8 cellular contexts compared by ENCODE assay signal in genomic region chr2:11465485-11466306, GRCh38. TPM values are rescaled to one million over a fixed set of nuclear protein-coding genes. Genes with fewer than 3 reads are reported as not detected.
DNase-seq lines count a peak whose midpoint lies in the region; ATAC-seq and TF ChIP-seq lines count a peak whose summit lies in the region.

Gene E2F6 (minus strand): TSS chr2:11466161. CDS start chr2:11465879, 282 bp downstream.

- no peaks in the 10 kb centered on the region for H3K9me2 ChIP-seq in DOHH2 (replicated peaks; ENCODE audit: control insufficient read depth, low read length)

- no peaks in the 10 kb centered on the region for H3F3A ChIP-seq in DOHH2 (ENCODE audit: control insufficient read depth, insufficient read depth)

- H3K27ac Mint-ChIP-seq in natural killer cell treated with Interleukin-12 subunit alpha and Interleukin-12 subunit beta and Interleukin-15 and Interleukin-18, amount 100 ng/mL, for 72 hours = peak within 1 kb of the TSS; percentile 84 to 98

- peaks cover 29 to 33% of the 10 kb centered on the region in 2 donors for H3K4me1 Mint-ChIP-seq in natural killer cell treated with Interleukin-12 subunit alpha and Interleukin-12 subunit beta and Interleukin-15 and Interleukin-18, amount 100 ng/mL, for 72 hours (ENCODE audit: low read depth in 2 of 2)

- H3K9me3 ChIP-seq in DOHH2 (ENCODE audit: control insufficient read depth, insufficient read depth, low read length) (no peaks in the 10 kb centered on the region), MG63 (no peaks in the 10 kb centered on the region; the same call in 1 of the 2 replicates)

- H3K79me2 ChIP-seq in DOHH2 (ENCODE audit: control insufficient read depth, low read length) = peaks cover 56% of the 10 kb centered on the region

- H3K4me1 ChIP-seq in DOHH2 (ENCODE audit: control insufficient read depth, low read length) = peaks cover 26% of the 10 kb centered on the region

- H3K27me3 Mint-ChIP-seq in natural killer cell treated with Interleukin-12 subunit alpha and Interleukin-12 subunit beta and Interleukin-15 and Interleukin-18, amount 100 ng/mL, for 72 hours = no peaks in the 10 kb centered on the region

- H3K9me3 Mint-ChIP-seq in natural killer cell treated with Interleukin-12 subunit alpha and Interleukin-12 subunit beta and Interleukin-15 and Interleukin-18, amount 100 ng/mL, for 72 hours = no peaks in the 10 kb centered on the region

- H3K27me3 ChIP-seq in DOHH2 (ENCODE audit: control insufficient read depth, low read length) = no peaks in the 10 kb centered on the region
- H3K27me3 ChIP-seq in MG63 = no peaks in the 10 kb centered on the region

- DNase-seq in H4 (ENCODE audit: low spot score) (peak; percentile 78), MG63 (peak; percentile 96), SHP77 (lab: John Stamatoyannopoulos, UW) (peak; percentile 92 to 94), fibroblast of mammary gland (ENCODE audit: low read depth) (peak; percentile 90)
- DNase-seq in activated T-helper 9 cell treated with anti-CD3 and anti-CD28 coated beads, Interleukin-2, amount 50 U/mL, for 16 hours (ENCODE audit: low read depth) = peak; percentile 82
- DNase-seq in natural killer cell treated with Interleukin-12 subunit alpha and Interleukin-12 subunit beta and Interleukin-15 and Interleukin-18, amount 100 ng/mL, for 72 hours (ENCODE audit: low spot score) = peak; percentile 87
- DNase-seq in stimulated activated naive CD4-positive, alpha-beta T cell treated with Interleukin-2 at 50 U/mL for 16 hours (lab: John Stamatoyannopoulos, UW) = peak; percentile 79

- H3K4me3 ChIP-seq in DOHH2 (ENCODE audit: low read length) (peak within 1 kb of the TSS; percentile 72), MG63 (peak within 1 kb of the TSS; percentile 81), fibroblast of mammary gland (ENCODE audit: control insufficient read depth, low read depth, low read length) (peak within 1 kb of the TSS; percentile 61)

- TF ChIP-seq CTCF in DOHH2 (IDR thresholded peaks at IDR 0.05; ENCODE audit: low read depth, low read length, poor library complexity, severe bottlenecking) (no peak), fibroblast of mammary gland (conservative IDR thresholded peaks at IDR 0.05; ENCODE audit: control insufficient read depth, insufficient read depth, low read depth, low read length) (no peak)

- H3K36me3 Mint-ChIP-seq in natural killer cell treated with Interleukin-12 subunit alpha and Interleukin-12 subunit beta and Interleukin-15 and Interleukin-18, amount 100 ng/mL, for 72 hours = peaks cover 4% of the 10 kb centered on the region

- peak; percentile 84 to 88 for ATAC-seq in natural killer cell treated with Interleukin-12 subunit alpha and Interleukin-12 subunit beta and Interleukin-15 and Interleukin-18, amount 100 ng/mL, for 72 hours

- peaks cover 2% of the 10 kb centered on the region; the same call in 1 of the 2 replicates for H4K20me1 ChIP-seq in DOHH2 (ENCODE audit: control insufficient read depth, insufficient read depth, low read depth, low read length)

- H3K36me3 ChIP-seq in DOHH2 (ENCODE audit: control insufficient read depth, low read length) = peaks cover 12% of the 10 kb centered on the region
- H3K36me3 ChIP-seq in MG63 = peaks cover 35% of the 10 kb centered on the region

- peak within 1 kb of the TSS; percentile 78 for H3K4me2 ChIP-seq in DOHH2 (ENCODE audit: low read length)

- peak within 1 kb of the TSS; percentile 96 for H3K4me3 Mint-ChIP-seq in natural killer cell treated with Interleukin-12 subunit alpha and Interleukin-12 subunit beta and Interleukin-15 and Interleukin-18, amount 100 ng/mL, for 72 hours

- peak within 1 kb of the TSS; percentile 13; the same call in 1 of the 2 replicates for H3K27ac ChIP-seq in DOHH2 (ENCODE audit: low read depth, low read length)

RNA-seq across cellular contexts. Expression of gene E2F6, which starts in this region (rescaled TPM):
- total RNA-seq in H4 (2014; rRNA removed; shearing (Covaris generic)) = 22.0 and 22.2 TPM in 2 replicates
- total RNA-seq in MG63 (2014; rRNA removed; shearing (Covaris generic); ENCODE audit: low replicate concordance) = 20.8 and 29.4 TPM in 2 replicates
- 10 to 100 TPM; 10.8 to 11.6 TPM for total RNA-seq in natural killer cell treated with Interleukin-12 subunit alpha and Interleukin-12 subunit beta and Interleukin-15 and Interleukin-18, amount 100 ng/mL, for 72 hours

Comparison
In these comparisons a context has a peak if more than half of its experiments do, and no peak if none do; other contexts are left out.
1. Peak in every context shown above with its lines: DNase-seq, ATAC-seq, H3K4me3 ChIP-seq and H3K27ac ChIP-seq.